Comparison of ENCODE assay signal across 26 cellular contexts in the genomic region with DNA sequence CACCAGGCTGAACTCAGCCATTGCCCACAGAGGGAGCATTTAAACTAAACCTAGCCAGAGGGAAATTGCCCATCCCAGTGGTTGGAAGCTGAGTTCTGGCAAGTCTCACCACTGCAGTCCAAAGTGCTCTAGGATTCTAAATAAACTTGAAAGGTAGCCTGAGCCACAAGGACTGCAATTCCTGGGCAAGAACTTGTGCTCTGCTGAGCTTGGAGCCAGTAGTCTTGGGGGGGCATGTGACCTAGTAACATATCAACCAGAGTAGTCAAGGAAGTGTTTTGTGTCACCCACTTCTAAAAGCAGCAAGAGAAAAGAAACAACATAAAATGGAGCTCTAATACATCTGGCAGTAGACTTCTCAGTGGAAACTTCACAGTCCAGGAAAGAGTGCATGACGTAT.
"Had no signal": no experiment of that assay in that cellular context is flagged by ENCODE, and none has a peak within 500 bp of the region (broad histone marks: within the 10 kb centered on the region; RNA-seq: fewer than 3 reads in every experiment).

No MANE protein-coding gene starts in this region.

- H3K27ac ChIP-seq: epithelial cell of prostate, ovary, psoas muscle, stomach had no signal

- H3K36me3 ChIP-seq: ovary, stomach had no signal

- H3K27me3 ChIP-seq: ovary had no signal

- H3K4me1 ChIP-seq: psoas muscle, stomach had no signal

- DNase-seq: activated CD4-positive, alpha-beta T cell treated with anti-CD3 and anti-CD28 coated beads, Interleukin-2, amount 10 ng/mL, durations not matched to agents 7 days and 5 days; activated CD8-positive, alpha-beta memory T cell treated with anti-CD3 and anti-CD28 coated beads, Interleukin-2, amount 50 U/mL, for 4 hours; activated effector memory CD4-positive, alpha-beta T cell treated with Interleukin-2 at 50 U/mL for 16 hours; activated naive CD4-positive, alpha-beta T cell treated with anti-CD3 and anti-CD28 coated beads, Interleukin-2, amount 10 ng/mL, durations not matched to agents 7 days and 5 days; activated naive CD8-positive, alpha-beta T cell treated with anti-CD3 and anti-CD28 coated beads, Interleukin-2, amount 50 U/mL, for 24 hours; activated T-cell treated with anti-CD3 and anti-CD28 coated beads, Interleukin-2, amount 50 U/mL, for 4 hours; anterior cingulate cortex; central memory CD4-positive, alpha-beta T cell; endodermal cell; foreskin melanocyte; glutamatergic neuron; hypothalamus; islet precursor cell; left ventricle myocardium superior; naive B cell; ovary; psoas muscle; stimulated activated CD4-positive, alpha-beta T cell treated with anti-CD3 and anti-CD28 coated beads, Interleukin-4, amount 100 ng/mL, for 24 hours; stomach; T1000 had no signal

- H3K4me3 Mint-ChIP-seq: activated CD4-positive, alpha-beta T cell treated with anti-CD3 and anti-CD28 coated beads, Interleukin-2, amount 10 ng/mL, durations not matched to agents 7 days and 5 days; activated naive CD4-positive, alpha-beta T cell treated with anti-CD3 and anti-CD28 coated beads, Interleukin-2, amount 10 ng/mL, durations not matched to agents 7 days and 5 days; activated naive CD8-positive, alpha-beta T cell treated with anti-CD3 and anti-CD28 coated beads, Interleukin-2, amount 50 U/mL, for 24 hours; activated T-cell treated with anti-CD3 and anti-CD28 coated beads, Interleukin-2, amount 50 U/mL, for 4 hours; brain; endodermal cell; naive B cell; stimulated activated effector memory CD8-positive, alpha-beta T cell treated with anti-CD3 and anti-CD28 coated beads, Interleukin-12 subunit alpha, Interleukin-12 subunit beta, amount 100 ng/mL, for 72 hours; type B pancreatic cell had no signal

- H3K4me3 ChIP-seq: ovary, psoas muscle, stomach had no signal

- H3K9me3 ChIP-seq: ovary had no signal

- H3K4me1 Mint-ChIP-seq: activated CD4-positive, alpha-beta T cell treated with anti-CD3 and anti-CD28 coated beads, Interleukin-2, amount 10 ng/mL, durations not matched to agents 7 days and 5 days; activated naive CD4-positive, alpha-beta T cell treated with anti-CD3 and anti-CD28 coated beads, Interleukin-2, amount 10 ng/mL, durations not matched to agents 7 days and 5 days; activated naive CD8-positive, alpha-beta T cell treated with anti-CD3 and anti-CD28 coated beads, Interleukin-2, amount 50 U/mL, for 24 hours; naive B cell; stimulated activated effector memory CD8-positive, alpha-beta T cell treated with anti-CD3 and anti-CD28 coated beads, Interleukin-12 subunit alpha, Interleukin-12 subunit beta, amount 100 ng/mL, for 72 hours had no signal

- H3K27me3 Mint-ChIP-seq: activated CD4-positive, alpha-beta T cell treated with anti-CD3 and anti-CD28 coated beads, Interleukin-2, amount 10 ng/mL, durations not matched to agents 7 days and 5 days; activated naive CD4-positive, alpha-beta T cell treated with anti-CD3 and anti-CD28 coated beads, Interleukin-2, amount 10 ng/mL, durations not matched to agents 7 days and 5 days; activated naive CD8-positive, alpha-beta T cell treated with anti-CD3 and anti-CD28 coated beads, Interleukin-2, amount 50 U/mL, for 24 hours; brain had no signal

- H3K27ac Mint-ChIP-seq: activated CD4-positive, alpha-beta T cell treated with anti-CD3 and anti-CD28 coated beads, Interleukin-2, amount 10 ng/mL, durations not matched to agents 7 days and 5 days; activated naive CD4-positive, alpha-beta T cell treated with anti-CD3 and anti-CD28 coated beads, Interleukin-2, amount 10 ng/mL, durations not matched to agents 7 days and 5 days; activated naive CD8-positive, alpha-beta T cell treated with anti-CD3 and anti-CD28 coated beads, Interleukin-2, amount 50 U/mL, for 24 hours; endodermal cell; naive B cell; stimulated activated effector memory CD8-positive, alpha-beta T cell treated with anti-CD3 and anti-CD28 coated beads, Interleukin-12 subunit alpha, Interleukin-12 subunit beta, amount 100 ng/mL, for 72 hours; type B pancreatic cell had no signal

- H3K9me3 Mint-ChIP-seq: type B pancreatic cell had no signal

- H3K36me3 Mint-ChIP-seq: activated naive CD4-positive, alpha-beta T cell treated with anti-CD3 and anti-CD28 coated beads, Interleukin-2, amount 10 ng/mL, durations not matched to agents 7 days and 5 days; naive B cell; stimulated activated effector memory CD8-positive, alpha-beta T cell treated with anti-CD3 and anti-CD28 coated beads, Interleukin-12 subunit alpha, Interleukin-12 subunit beta, amount 100 ng/mL, for 72 hours; type B pancreatic cell had no signal

- ATAC-seq: activated CD4-positive, CD25-positive, alpha-beta regulatory T cell treated with anti-CD3 and anti-CD28 coated beads, Interleukin-2, amount 50 U/mL, for 24 hours; activated naive CD8-positive, alpha-beta T cell treated with anti-CD3 and anti-CD28 coated beads, Interleukin-2, amount 50 U/mL, for 24 hours; activated T-cell treated with anti-CD3 and anti-CD28 coated beads, Interleukin-2, amount 50 U/mL, for 4 hours; left ventricle myocardium superior; psoas muscle; sciatic nerve; stimulated activated effector memory CD8-positive, alpha-beta T cell treated with anti-CD3 and anti-CD28 coated beads, Interleukin-12 subunit alpha, Interleukin-12 subunit beta, amount 100 ng/mL, for 72 hours had no signal
